ENCODE assay signal across 28 cellular contexts in genomic region chr3:141524988-141525387, GRCh38. TPM values are rescaled to one million over a fixed set of nuclear protein-coding genes. Genes with fewer than 3 reads are reported as not detected.
DNase-seq lines count a peak whose midpoint lies in the region; ATAC-seq, FAIRE-seq and TF ChIP-seq lines count a peak whose summit lies in the region.
"Had no signal": no experiment of that assay in that cellular context is flagged by ENCODE, and none has a peak within 500 bp of the region (broad histone marks: within the 10 kb centered on the region; RNA-seq: fewer than 3 reads in every experiment).

No MANE protein-coding gene starts in this region.

- H3K9me3 ChIP-seq in CD4-positive, CD25-positive, alpha-beta regulatory T cell (ENCODE audit: control insufficient read depth in 2 of 2, low read length in 2 of 2), result no peaks in the 10 kb centered on the region
- no peaks in the 10 kb centered on the region for H3K9me3 ChIP-seq in kidney (ENCODE audit: control insufficient read depth in 1 of 2, low read length in 2 of 2)
- H3K9me3 ChIP-seq: mucosa of descending colon, tibial nerve had no signal

- POLR2A ChIA-PET in activated B cell treated with CpG ODN at 0.5 μM for 24 hours (lab: Charles Lee), result interaction anchor here (0.7 to 0.9 kb wide), 3 partner anchors 24 to 37 kb away, joined by 3 to 4 read pairs (median 3); no protein-coding TSS in a partner anchor

- intact Hi-C loops in activated B cell treated with CpG ODN at 0.5 μM for 24 hours (cut with micrococcal nuclease) (loop anchor here (2.0 kb wide), 1 partner anchor 38 kb away; the partner anchor contains the start of gene RASA2), kidney (cut with DNase I) (no loop called here)

- DNase-seq in CD4-positive, CD25-positive, alpha-beta regulatory T cell, result no peak
- peak; percentile 20 for DNase-seq in GF-D8 (lab: John Stamatoyannopoulos, UW)
- DNase-seq in activated B cell treated with CpG ODN at 0.5 μM for 24 hours, result no peak
- no peak for DNase-seq in naive B cell
- no peak for DNase-seq in NCI-H2171 (lab: John Stamatoyannopoulos, UW)
- DNase-seq in NCI-H446 treated with DMSO at 0.1 percent for 48 hours (lab: John Stamatoyannopoulos, UW), result no peak
- DNase-seq in kidney, result no peak
- DNase-seq: activated CD8-positive, alpha-beta memory T cell treated with anti-CD3 and anti-CD28 coated beads for 24 hours; activated naive CD4-positive, alpha-beta T cell treated with anti-CD3 and anti-CD28 coated beads, Interleukin-2, amount 50 U/mL, for 16 hours; activated T-cell treated with anti-CD3 and anti-CD28 coated beads, Interleukin-2, amount 50 U/mL, for 48 hours; foreskin melanocyte; GOT3; hippocampal formation; mucosa of descending colon; NCI-H1417 treated with DMSO at 0.1 percent for 48 hours; NCI-H2107; NCI-H510A treated with DMSO at 0.1 percent for 48 hours; stimulated activated CD4-positive, alpha-beta T cell treated with anti-CD3 and anti-CD28 coated beads, Interleukin-2, amount 100 ng/mL, for 24 hours; stimulated activated naive CD4-positive, alpha-beta T cell treated with Interleukin-2 at 50 U/mL for 16 hours; T-helper 9 cell had no signal

- FAIRE-seq in kidney (lab: Jason Lieb, UNC), result no peak
- FAIRE-seq: astrocyte, D721Med, islet of Langerhans had no signal

- no peak for ATAC-seq in CD4-positive, CD25-positive, alpha-beta regulatory T cell (ENCODE audit: low read depth in 2 of 2)
- no peak for ATAC-seq in activated B cell treated with CpG ODN at 0.5 μM for 24 hours (ENCODE audit: low read depth)
- ATAC-seq in naive B cell (ENCODE audit: low read depth in 2 of 2), result peak; percentile 57 to 59
- ATAC-seq: activated CD4-positive, CD25-positive, alpha-beta regulatory T cell treated with anti-CD3 and anti-CD28 coated beads, Interleukin-2, amount 50 U/mL, for 24 hours; mucosa of descending colon had no signal

- CTCF ChIA-PET in activated B cell treated with CpG ODN at 0.5 μM for 24 hours (lab: Charles Lee), result interaction anchor here (0.7 to 1.1 kb wide), 2 partner anchors 26 to 64 kb away, joined by 3 read pairs; no protein-coding TSS in a partner anchor

- H3K27ac ChIP-seq in CD4-positive, CD25-positive, alpha-beta regulatory T cell (ENCODE audit: insufficient read depth, low read length, poor library complexity, severe bottlenecking), result peak overlapping the region; percentile 66
- H3K27ac ChIP-seq in kidney (ENCODE audit: low read depth in 2 of 2, low read length in 2 of 2), result no peak overlapping the region
- H3K27ac ChIP-seq: SK-N-MC, tibial nerve had no signal

- peaks cover 73% of the 10 kb centered on the region for H3K4me1 ChIP-seq in CD4-positive, CD25-positive, alpha-beta regulatory T cell (ENCODE audit: control insufficient read depth, insufficient read depth, low read length, poor library complexity, severe bottlenecking)
- H3K4me1 ChIP-seq in kidney (ENCODE audit: control insufficient read depth in 1 of 2, insufficient read depth in 1 of 2, low read depth in 1 of 2, low read length in 2 of 2), result no peaks in the 10 kb centered on the region

- H3K27me3 Mint-ChIP-seq in CD4-positive, CD25-positive, alpha-beta regulatory T cell, result no peaks in the 10 kb centered on the region
- H3K27me3 Mint-ChIP-seq in activated B cell treated with CpG ODN at 0.5 μM for 24 hours (no peaks in the 10 kb centered on the region), naive B cell (no peaks in the 10 kb centered on the region)
- H3K27me3 Mint-ChIP-seq: central memory CD8-positive, alpha-beta T cell had no signal

- no peaks in the 10 kb centered on the region for H3K9me3 Mint-ChIP-seq in CD4-positive, CD25-positive, alpha-beta regulatory T cell
- H3K9me3 Mint-ChIP-seq in activated B cell treated with CpG ODN at 0.5 μM for 24 hours (no peaks in the 10 kb centered on the region), naive B cell (no peaks in the 10 kb centered on the region)
- H3K9me3 Mint-ChIP-seq: central memory CD8-positive, alpha-beta T cell had no signal

- peak overlapping the region; percentile 81 to 97 (median 87) for H3K27ac Mint-ChIP-seq in CD4-positive, CD25-positive, alpha-beta regulatory T cell
- H3K27ac Mint-ChIP-seq in activated B cell treated with CpG ODN at 0.5 μM for 24 hours (peak overlapping the region; percentile 71), naive B cell (peak overlapping the region; percentile 72 to 96 (median 84))

- peaks cover 49 to 91% (median 65%) of the 10 kb centered on the region in 4 donors for H3K4me1 Mint-ChIP-seq in CD4-positive, CD25-positive, alpha-beta regulatory T cell
- H3K4me1 Mint-ChIP-seq in activated B cell treated with CpG ODN at 0.5 μM for 24 hours, result peaks cover 77% of the 10 kb centered on the region
- peaks cover 55 to 93% (median 62%) of the 10 kb centered on the region in 3 donors for H3K4me1 Mint-ChIP-seq in naive B cell

- no peaks in the 10 kb centered on the region for H3K27me3 ChIP-seq in CD4-positive, CD25-positive, alpha-beta regulatory T cell (ENCODE audit: control insufficient read depth, insufficient read depth, low read length)
- H3K27me3 ChIP-seq: tibial nerve had no signal

- TF ChIP-seq CTCF in activated B cell treated with CpG ODN at 0.5 μM for 24 hours (IDR thresholded peaks at IDR 0.05), result no peak
- no peak for TF ChIP-seq CTCF in kidney (IDR thresholded peaks at IDR 0.05; ENCODE audit: borderline replicate concordance, extremely low read depth, insufficient read depth)

- peaks cover 36% of the 10 kb centered on the region for H3K36me3 Mint-ChIP-seq in CD4-positive, CD25-positive, alpha-beta regulatory T cell
- H3K36me3 Mint-ChIP-seq in activated B cell treated with CpG ODN at 0.5 μM for 24 hours (ENCODE audit: low read depth), result peaks cover 29% of the 10 kb centered on the region
- peaks cover 0 to 5% of the 10 kb centered on the region in 2 donors for H3K36me3 Mint-ChIP-seq in naive B cell

- H3K36me3 ChIP-seq in CD4-positive, CD25-positive, alpha-beta regulatory T cell (ENCODE audit: control insufficient read depth, insufficient read depth, low read length), result peaks cover 30% of the 10 kb centered on the region
- H3K36me3 ChIP-seq in kidney (ENCODE audit: control insufficient read depth in 1 of 2, insufficient read depth in 2 of 2, low read length in 2 of 2), result no peaks in the 10 kb centered on the region

- peak overlapping the region in 2 of 4 donors; percentile 50 to 67 for H3K4me3 Mint-ChIP-seq in CD4-positive, CD25-positive, alpha-beta regulatory T cell
- H3K4me3 Mint-ChIP-seq in activated B cell treated with CpG ODN at 0.5 μM for 24 hours (peak overlapping the region; percentile 24), naive B cell (peak overlapping the region; percentile 10 to 85 (median 66))
- H3K4me3 Mint-ChIP-seq: central memory CD8-positive, alpha-beta T cell had no signal

- H3K4me3 ChIP-seq in CD4-positive, CD25-positive, alpha-beta regulatory T cell (ENCODE audit: low read depth, low read length), result peak overlapping the region; percentile 14
- H3K4me3 ChIP-seq in kidney (ENCODE audit: low read length in 2 of 2), result no peak overlapping the region
- H3K4me3 ChIP-seq: mucosa of descending colon, SK-N-MC, skin epidermis, tibial nerve had no signal

- H3K9ac ChIP-seq in kidney (ENCODE audit: low read length in 2 of 2), result no peak overlapping the region

RNA-seq across cellular contexts. Expression of gene RASA2, which starts 38.2 kb away (rescaled TPM):
- 93.5 TPM for total RNA-seq in CD4-positive, CD25-positive, alpha-beta regulatory T cell
- 10 to 100 TPM; 46.5 to 72.5 (median 56.6) TPM for polyA plus RNA-seq in CD4-positive, CD25-positive, alpha-beta regulatory T cell
- total RNA-seq in activated B cell treated with CpG ODN at 0.5 μM for 24 hours (31.1 and 42.3 TPM in 2 replicates), kidney (29.8 TPM)
- polyA plus RNA-seq in naive B cell (ENCODE audit: low read depth in 6 of 6) (10 to 100 TPM; 23.8 to 61.4 (median 49.6) TPM), kidney (ENCODE audit: insufficient read depth, low read depth, low replicate concordance) (2.2 TPM)

Comparison
In these comparisons a context has a peak if more than half of its experiments do, and no peak if none do; other contexts are left out.
1. ATAC-seq: peak in naive B cell (2 of 2); none in CD4-positive, CD25-positive, alpha-beta regulatory T cell (0 of 2) and activated B cell treated with CpG ODN at 0.5 μM for 24 hours (single experiment).
2. Peak in every context shown above with its lines, with median percentiles within 50 percentile points of each other: H3K27ac Mint-ChIP-seq.